In genomic region chr18:55102958-55103456, GRCh38 we compare ENCODE assay signal across 19 cellular contexts.
"Had no signal": no experiment of that assay in that cellular context is flagged by ENCODE, and none has a peak within 500 bp of the region (broad histone marks: within the 10 kb centered on the region; RNA-seq: fewer than 3 reads in every experiment).

No MANE protein-coding gene starts in this region.

- H3K9me3 ChIP-seq: colonic mucosa, esophagus squamous epithelium, mucosa of descending colon, ovary, right lobe of liver, spleen had no signal

- H3K4me3 ChIP-seq: colonic mucosa, esophagus squamous epithelium, hepatocyte, lung, mucosa of descending colon, ovary, right lobe of liver, spleen had no signal

- H3K36me3 ChIP-seq: colonic mucosa, esophagus squamous epithelium, ovary, right lobe of liver, spleen had no signal

- H3K27me3 ChIP-seq: colonic mucosa, esophagus squamous epithelium, hepatocyte, ovary, right lobe of liver, spleen had no signal

- H2AFZ ChIP-seq: hepatocyte had no signal

- ATAC-seq: left cardiac atrium; left ventricle myocardium superior; mucosa of descending colon; naive thymus-derived CD8-positive, alpha-beta T cell had no signal

- H3K4me1 ChIP-seq: colonic mucosa, esophagus squamous epithelium, right lobe of liver had no signal

- DNase-seq: colonic mucosa; dermis blood vessel endothelial cell; esophagus squamous epithelium; foreskin fibroblast; head of caudate nucleus; kidney; left cardiac atrium; left ventricle myocardium superior; mucosa of descending colon; naive thymus-derived CD8-positive, alpha-beta T cell; ovary; right lobe of liver; spleen; stimulated activated CD4-positive, alpha-beta T cell treated with anti-CD3 and anti-CD28 coated beads, Interleukin-15, amount 100 ng/mL, for 24 hours; stimulated activated CD4-positive, alpha-beta T cell treated with anti-CD3 and anti-CD28 coated beads, Interleukin-1b, Interleukin-23, amount 100 ng/mL, for 48 hours; stimulated activated CD4-positive, alpha-beta T cell treated with anti-CD3 and anti-CD28 coated beads, Interleukin-4, amount 100 ng/mL, for 4 hours; stimulated activated naive CD4-positive, alpha-beta T cell treated with Interleukin-2 at 50 U/mL for 16 hours had no signal

- H3K79me2 ChIP-seq: hepatocyte had no signal

- H3K4me2 ChIP-seq: hepatocyte had no signal

- H3K27ac ChIP-seq: colonic mucosa, esophagus squamous epithelium, ovary, right lobe of liver, spleen had no signal
